ENCODE assay signal across 10 cellular contexts in the genomic region with DNA sequence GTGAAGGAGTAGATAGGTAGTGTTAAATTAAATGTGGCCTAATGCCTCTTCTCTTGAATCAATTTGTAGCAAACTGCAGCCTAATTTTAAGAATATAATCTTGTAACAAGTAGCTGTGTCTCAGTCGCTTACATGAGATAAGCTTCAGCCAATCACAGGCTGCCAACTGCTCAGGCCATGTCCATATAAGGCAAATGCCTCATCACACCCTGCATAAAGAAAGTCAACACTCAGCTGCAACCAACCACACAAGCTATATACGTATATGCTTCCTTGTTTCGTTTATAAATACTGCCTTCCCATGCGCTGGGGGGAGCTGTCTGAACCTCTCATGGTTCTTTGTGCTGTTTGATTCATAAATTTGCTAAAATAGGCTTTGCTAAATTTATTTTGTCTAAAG.
DNase-seq lines count a peak whose midpoint lies in the region; ATAC-seq and TF ChIP-seq lines count a peak whose summit lies in the region.
"Had no signal": no experiment of that assay in that cellular context is flagged by ENCODE, and none has a peak within 500 bp of the region (broad histone marks: within the 10 kb centered on the region; RNA-seq: fewer than 3 reads in every experiment).

No MANE protein-coding gene starts in this region.

- intact Hi-C loops in psoas muscle (cut with DNase I) = no loop called here

- DNase-seq in cortex of kidney (lab: John Stamatoyannopoulos, UW) (no peak), psoas muscle (no peak), 8988T (no peak), H7 (no peak)
- DNase-seq: activated CD4-positive, alpha-beta memory T cell treated with anti-CD3 and anti-CD28 coated beads for 36 hours had no signal

- H3K4me3 ChIP-seq in psoas muscle (no peak overlapping the region), H7 (ENCODE audit: insufficient read depth, low read depth, low read length) (no peak overlapping the region)

- WGBS in psoas muscle, 3 donors = 67 to 75% (median 73%) methylated on average over 4 of the region's 4 CpGs

- peaks cover 17% of the 10 kb centered on the region for H3K27me3 Mint-ChIP-seq in activated T-helper 17 cell treated with anti-CD3 and anti-CD28 coated beads, Interleukin-2, amount 50 U/mL, for 72 hours

- TF ChIP-seq CTCF in psoas muscle (IDR thresholded peaks at IDR 0.05) = no peak

- H3K36me3 Mint-ChIP-seq in activated T-helper 17 cell treated with anti-CD3 and anti-CD28 coated beads, Interleukin-2, amount 50 U/mL, for 72 hours (ENCODE audit: low read depth) = no peaks in the 10 kb centered on the region
- H3K36me3 Mint-ChIP-seq: activated CD4-positive, alpha-beta memory T cell treated with anti-CD3 and anti-CD28 coated beads for 36 hours had no signal

- no peaks in the 10 kb centered on the region for H3K4me1 ChIP-seq in psoas muscle

- H3K4me1 Mint-ChIP-seq in activated T-helper 17 cell treated with anti-CD3 and anti-CD28 coated beads, Interleukin-2, amount 50 U/mL, for 72 hours = no peaks in the 10 kb centered on the region

- ATAC-seq in GM18502 (IDR thresholded peaks at IDR 0.05; ENCODE audit: poor library complexity, unreplicated experiment) = peak; percentile 89
- ATAC-seq in GM21515 (IDR thresholded peaks at IDR 0.05; ENCODE audit: unreplicated experiment) = peak; percentile 89
- peak; percentile 85 for ATAC-seq in HG03521 (IDR thresholded peaks at IDR 0.05; ENCODE audit: unreplicated experiment)
- peak; percentile 58 for ATAC-seq in activated T-helper 17 cell treated with anti-CD3 and anti-CD28 coated beads, Interleukin-2, amount 50 U/mL, for 72 hours (replicated peaks)
- no peak for ATAC-seq in psoas muscle

- no peak overlapping the region for H3K27ac ChIP-seq in psoas muscle
- H3K27ac ChIP-seq: KMS-11 had no signal

- H3K27me3 ChIP-seq in psoas muscle (ENCODE audit: insufficient read depth in 3 of 3, low read length in 2 of 3) (no peaks in the 10 kb centered on the region), H7 (ENCODE audit: control insufficient read depth, insufficient read depth, low read length) (no peaks in the 10 kb centered on the region)

- H3K9me3 Mint-ChIP-seq in activated T-helper 17 cell treated with anti-CD3 and anti-CD28 coated beads, Interleukin-2, amount 50 U/mL, for 72 hours = no peaks in the 10 kb centered on the region
- H3K9me3 Mint-ChIP-seq: activated CD4-positive, alpha-beta memory T cell treated with anti-CD3 and anti-CD28 coated beads for 36 hours had no signal

- no peaks in the 10 kb centered on the region for H3K36me3 ChIP-seq in psoas muscle (ENCODE audit: insufficient read depth in 1 of 2, low read depth in 1 of 2)
- H3K36me3 ChIP-seq in H7 (replicated peaks; ENCODE audit: control insufficient read depth, insufficient read depth, low read length) = no peaks in the 10 kb centered on the region

- H3K27ac Mint-ChIP-seq in activated T-helper 17 cell treated with anti-CD3 and anti-CD28 coated beads, Interleukin-2, amount 50 U/mL, for 72 hours = no peak overlapping the region
- H3K27ac Mint-ChIP-seq: activated CD4-positive, alpha-beta memory T cell treated with anti-CD3 and anti-CD28 coated beads for 36 hours had no signal

- H3K9me3 ChIP-seq in psoas muscle = no peaks in the 10 kb centered on the region

- no peak overlapping the region for H3K4me3 Mint-ChIP-seq in activated T-helper 17 cell treated with anti-CD3 and anti-CD28 coated beads, Interleukin-2, amount 50 U/mL, for 72 hours
- H3K4me3 Mint-ChIP-seq: activated CD4-positive, alpha-beta memory T cell treated with anti-CD3 and anti-CD28 coated beads for 36 hours had no signal

Comparison
In these comparisons a context has a peak if more than half of its experiments do, and no peak if none do; other contexts are left out.
1. ATAC-seq: peak in GM18502 (single experiment), GM21515 (single experiment), HG03521 (single experiment) and activated T-helper 17 cell treated with anti-CD3 and anti-CD28 coated beads, Interleukin-2, amount 50 U/mL, for 72 hours (single experiment); none in psoas muscle (0 of 4).